32 cellular contexts compared by ENCODE assay signal in the genomic region with DNA sequence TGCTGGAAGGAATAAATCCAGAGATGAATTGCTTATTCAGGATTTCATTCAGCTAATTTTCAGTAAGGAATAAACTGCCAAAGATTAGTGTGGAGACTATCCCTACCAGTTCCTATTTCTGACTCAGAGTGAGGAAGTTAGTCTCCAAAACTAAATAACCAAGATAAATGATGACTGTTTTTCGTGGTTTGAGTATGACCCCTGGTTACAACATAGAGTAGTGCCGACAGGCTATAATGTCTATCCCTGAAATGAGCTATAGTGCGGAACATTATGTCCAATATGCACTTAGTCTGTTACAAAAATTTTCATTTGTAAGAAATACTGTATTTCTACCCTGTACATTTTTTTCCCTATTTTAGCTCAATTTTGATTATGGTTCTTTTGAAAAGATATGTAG.
DNase-seq lines count a peak whose midpoint lies in the region; ATAC-seq and TF ChIP-seq lines count a peak whose summit lies in the region.
"Had no signal": no experiment of that assay in that cellular context is flagged by ENCODE, and none has a peak within 500 bp of the region (broad histone marks: within the 10 kb centered on the region; RNA-seq: fewer than 3 reads in every experiment).

No MANE protein-coding gene starts in this region.

- no peak for ATAC-seq in HG03432 (IDR thresholded peaks at IDR 0.05; ENCODE audit: unreplicated experiment)
- ATAC-seq: activated CD8-positive, alpha-beta T cell treated with anti-CD3 and anti-CD28 coated beads, Interleukin-2, amount 10 ng/mL, durations not matched to agents 7 days and 5 days; effector memory CD8-positive, alpha-beta T cell; heart right ventricle; left cardiac atrium; stimulated activated effector memory CD8-positive, alpha-beta T cell treated with anti-CD3 and anti-CD28 coated beads, Interleukin-12 subunit alpha, Interleukin-12 subunit beta, amount 100 ng/mL, for 72 hours had no signal

- no peak overlapping the region for H3K27ac ChIP-seq in brain microvascular endothelial cell
- H3K27ac ChIP-seq: breast epithelium, coronary artery, heart right ventricle, ovary, tibial nerve, VCaP had no signal

- peak; percentile 37 for DNase-seq in ELR (ENCODE audit: low read depth)
- DNase-seq in NCI-H226 = peak; percentile 16
- peak; percentile 15 for DNase-seq in brain microvascular endothelial cell
- peak; percentile 5 for DNase-seq in glomerular visceral epithelial cell (ENCODE audit: extremely low spot score)
- no peak for DNase-seq in GM19240 (ENCODE audit: insufficient read length, low spot score)
- DNase-seq in D341Med (ENCODE audit: low spot score) = no peak
- DNase-seq in HPDE6-E6E7 (ENCODE audit: extremely low spot score) = no peak
- DNase-seq: activated CD4-positive, alpha-beta T cell treated with anti-CD3 and anti-CD28 coated beads for 4 hours; activated CD8-positive, alpha-beta T cell treated with anti-CD3 and anti-CD28 coated beads, Interleukin-2, amount 10 ng/mL, durations not matched to agents 7 days and 5 days; activated naive CD4-positive, alpha-beta T cell treated with anti-CD3 and anti-CD28 coated beads, Interleukin-2, amount 10 ng/mL, durations not matched to agents 7 days and 5 days; amygdala; CD8-positive, alpha-beta memory T cell; DMS 273 treated with DMSO at 0.1 percent for 48 hours; effector memory CD8-positive, alpha-beta T cell; foreskin melanocyte; heart right ventricle; left cardiac atrium; MG63; NCI-H1417; NCI-H2029 treated with DMSO at 0.1 percent for 48 hours; NCI-H526; nephron progenitor cell; NK-92 treated with Interleukin-12 subunit alpha and Interleukin-12 subunit beta, amount 100 ng/mL, for 24 hours; ovary; SHP77; SW 1271 had no signal

- H3K36me3 ChIP-seq in brain microvascular endothelial cell (replicated peaks) = no peaks in the 10 kb centered on the region
- H3K36me3 ChIP-seq: breast epithelium, heart right ventricle, MG63, ovary had no signal

- TF ChIP-seq CTCF in brain microvascular endothelial cell (IDR thresholded peaks at IDR 0.05; ENCODE audit: low read depth, low read length, missing control alignments) = peak; percentile 2

- in situ Hi-C loops in brain microvascular endothelial cell (cut with HindIII; ENCODE audit: low pct_ligation_motif_present, low sequenced_read_pairs) = no loop called here

- H3K27me3 ChIP-seq in brain microvascular endothelial cell (replicated peaks) = no peaks in the 10 kb centered on the region
- H3K27me3 ChIP-seq: breast epithelium, heart right ventricle, MG63, ovary, tibial nerve had no signal

- H3K4me3 ChIP-seq in brain microvascular endothelial cell (ENCODE audit: low read depth, low read length) = no peak overlapping the region
- H3K4me3 ChIP-seq: breast epithelium, coronary artery, heart right ventricle, MG63, ovary, tibial nerve had no signal

Comparison
In these comparisons a context has a peak if more than half of its experiments do, and no peak if none do; other contexts are left out.
1. DNase-seq: peak in ELR (single experiment), NCI-H226 (single experiment), brain microvascular endothelial cell (single experiment) and glomerular visceral epithelial cell (single experiment); none in GM19240 (single experiment), D341Med (single experiment) and HPDE6-E6E7 (single experiment).